In the genomic region with DNA sequence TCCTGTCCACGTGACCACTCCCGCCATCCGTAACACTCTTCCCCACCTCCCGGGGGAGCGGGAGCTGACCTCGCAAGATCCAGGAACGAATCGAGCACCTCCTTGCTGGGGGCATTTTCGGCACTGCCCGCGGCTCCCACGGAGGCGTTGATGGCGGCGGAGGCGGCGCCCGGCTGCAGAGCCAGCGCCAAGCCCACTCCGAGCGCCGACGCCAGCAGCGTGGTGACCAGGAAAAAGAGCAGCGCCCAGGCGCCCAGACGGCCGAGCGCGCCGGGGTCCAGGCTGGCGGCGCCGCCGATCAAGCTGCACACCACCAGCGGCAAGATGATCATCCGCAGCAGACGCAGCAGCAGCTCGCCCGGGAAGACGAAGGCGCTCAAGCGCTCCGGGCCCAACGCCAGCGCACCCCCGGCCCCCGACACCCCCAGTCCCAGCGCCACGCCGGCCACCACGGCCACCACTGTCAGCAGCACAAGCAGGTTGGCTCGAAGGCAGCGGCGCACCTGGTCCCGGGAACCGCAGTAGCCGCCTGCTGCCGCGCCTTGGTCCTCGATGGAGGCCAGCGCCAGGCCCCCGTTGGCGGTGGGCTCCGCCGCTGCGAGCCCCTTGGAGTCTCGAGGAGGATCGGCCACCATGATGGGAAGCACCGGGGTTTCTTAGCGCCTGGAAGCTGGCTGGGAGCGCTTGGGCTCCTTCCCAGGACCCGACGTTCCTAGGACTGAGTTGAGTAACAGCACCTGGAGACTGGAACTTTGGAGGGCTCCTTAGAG, we compare ENCODE assay signal across 1 cellular context.
TF ChIP-seq lines count a peak whose summit lies in the region.

No MANE protein-coding gene starts in this region.

TF ChIP-seq in GM12878, 131 proteins besides CTCF, POLR2A, EP300 and RAD21 (continues in another document):
- TF ChIP-seq IKZF1 (conservative IDR thresholded peaks at IDR 0.05) (no peak), KLF5 (IDR thresholded peaks at IDR 0.05; ENCODE audit: partially characterized antibody) (no peak), KAT2A (conservative IDR thresholded peaks at IDR 0.05; ENCODE audit: control insufficient read depth, low read depth, low read length) (no peak), MEF2A (IDR thresholded peaks at IDR 0.05; ENCODE audit: insufficient read depth, low read depth, low read length) (no peak), ASH2L (IDR thresholded peaks at IDR 0.05; ENCODE audit: borderline replicate concordance, low read depth) (no peak), HDAC2 (IDR thresholded peaks at IDR 0.05) (no peak), TCF7 (IDR thresholded peaks at IDR 0.05; ENCODE audit: borderline replicate concordance) (no peak), WRNIP1 (IDR thresholded peaks at IDR 0.05; ENCODE audit: borderline replicate concordance, low read depth, low read length) (no peak), SIX5 (IDR thresholded peaks at IDR 0.05; ENCODE audit: low read depth, low read length, severe bottlenecking) (no peak), CHD1 (IDR thresholded peaks at IDR 0.05; ENCODE audit: low read depth, low read length) (0 out of 2 replicates have a peak, but pooled peaks have one; percentile 58), TBL1XR1 (IDR thresholded peaks at IDR 0.05; ENCODE audit: low read depth, low read length) (no peak), HCFC1 (IDR thresholded peaks at IDR 0.05; ENCODE audit: low read length) (no peak), NFXL1 (IDR thresholded peaks at IDR 0.05; ENCODE audit: borderline replicate concordance) (no peak), RAD51 (IDR thresholded peaks at IDR 0.05) (no peak), ZNF217 (IDR thresholded peaks at IDR 0.05) (no peak), STAT3 (IDR thresholded peaks at IDR 0.05; ENCODE audit: low read depth, low read length) (no peak), ZBTB4 (CRISPR knock-in tag; IDR thresholded peaks at IDR 0.05) (no peak), SUPT20H (IDR thresholded peaks at IDR 0.05; ENCODE audit: borderline replicate concordance, control insufficient read depth, low read depth, low read length) (no peak), ATF7 (IDR thresholded peaks at IDR 0.05; ENCODE audit: low read depth) (no peak), RELB (IDR thresholded peaks at IDR 0.05; ENCODE audit: low read depth) (no peak), MXI1 (IDR thresholded peaks at IDR 0.05; ENCODE audit: low read depth, low read length) (peak; percentile 34; the same call in 1 of the 2 replicates), ZNF207 (IDR thresholded peaks at IDR 0.05; ENCODE audit: borderline replicate concordance) (no peak), POLR2AphosphoS5 (IDR thresholded peaks at IDR 0.05; ENCODE audit: low read length) (no peak), POLR2AphosphoS2 (IDR thresholded peaks at IDR 0.05; ENCODE audit: low read depth, low read length) (no peak), KDM1A (IDR thresholded peaks at IDR 0.05; ENCODE audit: borderline replicate concordance) (no peak), SUZ12 (IDR thresholded peaks at IDR 0.05; ENCODE audit: unreplicated experiment) (no peak), YY1 (IDR thresholded peaks at IDR 0.05; ENCODE audit: low read depth, low read length) (peak; percentile 74), BHLHE40 (IDR thresholded peaks at IDR 0.05; ENCODE audit: borderline replicate concordance in 1 of 2, low read depth in 2 of 2, low read length in 1 of 2) (peak in 1 of 2 experiments; percentile 35; a peak in 1 of 4 replicates), ZBTB11 (CRISPR knock-in tag; IDR thresholded peaks at IDR 0.05) (no peak), NR2C1 (IDR thresholded peaks at IDR 0.05) (no peak), PML (IDR thresholded peaks at IDR 0.05; ENCODE audit: low read length) (no peak), HDGF (IDR thresholded peaks at IDR 0.05) (no peak), SREBF2 (IDR thresholded peaks at IDR 0.05; ENCODE audit: low read length) (no peak), MEF2B (IDR thresholded peaks at IDR 0.05; ENCODE audit: partially characterized antibody, poor library complexity, severe bottlenecking) (no peak), ZZZ3 (IDR thresholded peaks at IDR 0.05; ENCODE audit: control insufficient read depth, insufficient read length, low read depth) (no peak), TCF3 (IDR thresholded peaks at IDR 0.05; ENCODE audit: borderline replicate concordance, insufficient read depth, low read depth, low read length) (no peak), CREM (IDR thresholded peaks at IDR 0.05; ENCODE audit: low read depth) (no peak), PAX5 (IDR thresholded peaks at IDR 0.05; ENCODE audit: borderline replicate concordance, low read depth, low read length) (no peak), ZNF274 (IDR thresholded peaks at IDR 0.05; ENCODE audit: insufficient read depth, insufficient read length) (no peak), MYB (IDR thresholded peaks at IDR 0.05; ENCODE audit: borderline replicate concordance, low read depth, low read length) (no peak), STAT1 (conservative IDR thresholded peaks at IDR 0.05) (no peak), DPF2 (IDR thresholded peaks at IDR 0.05) (no peak), NFYA (IDR thresholded peaks at IDR 0.05; ENCODE audit: borderline replicate concordance, low read depth, low read length) (no peak)
- TF ChIP-seq, protein P1, sequence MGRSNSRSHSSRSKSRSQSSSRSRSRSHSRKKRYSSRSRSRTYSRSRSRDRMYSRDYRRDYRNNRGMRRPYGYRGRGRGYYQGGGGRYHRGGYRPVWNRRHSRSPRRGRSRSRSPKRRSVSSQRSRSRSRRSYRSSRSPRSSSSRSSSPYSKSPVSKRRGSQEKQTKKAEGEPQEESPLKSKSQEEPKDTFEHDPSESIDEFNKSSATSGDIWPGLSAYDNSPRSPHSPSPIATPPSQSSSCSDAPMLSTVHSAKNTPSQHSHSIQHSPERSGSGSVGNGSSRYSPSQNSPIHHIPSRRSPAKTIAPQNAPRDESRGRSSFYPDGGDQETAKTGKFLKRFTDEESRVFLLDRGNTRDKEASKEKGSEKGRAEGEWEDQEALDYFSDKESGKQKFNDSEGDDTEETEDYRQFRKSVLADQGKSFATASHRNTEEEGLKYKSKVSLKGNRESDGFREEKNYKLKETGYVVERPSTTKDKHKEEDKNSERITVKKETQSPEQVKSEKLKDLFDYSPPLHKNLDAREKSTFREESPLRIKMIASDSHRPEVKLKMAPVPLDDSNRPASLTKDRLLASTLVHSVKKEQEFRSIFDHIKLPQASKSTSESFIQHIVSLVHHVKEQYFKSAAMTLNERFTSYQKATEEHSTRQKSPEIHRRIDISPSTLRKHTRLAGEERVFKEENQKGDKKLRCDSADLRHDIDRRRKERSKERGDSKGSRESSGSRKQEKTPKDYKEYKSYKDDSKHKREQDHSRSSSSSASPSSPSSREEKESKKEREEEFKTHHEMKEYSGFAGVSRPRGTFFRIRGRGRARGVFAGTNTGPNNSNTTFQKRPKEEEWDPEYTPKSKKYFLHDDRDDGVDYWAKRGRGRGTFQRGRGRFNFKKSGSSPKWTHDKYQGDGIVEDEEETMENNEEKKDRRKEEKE (IDR thresholded peaks at IDR 0.05): no peak
- TF ChIP-seq, protein P2, sequence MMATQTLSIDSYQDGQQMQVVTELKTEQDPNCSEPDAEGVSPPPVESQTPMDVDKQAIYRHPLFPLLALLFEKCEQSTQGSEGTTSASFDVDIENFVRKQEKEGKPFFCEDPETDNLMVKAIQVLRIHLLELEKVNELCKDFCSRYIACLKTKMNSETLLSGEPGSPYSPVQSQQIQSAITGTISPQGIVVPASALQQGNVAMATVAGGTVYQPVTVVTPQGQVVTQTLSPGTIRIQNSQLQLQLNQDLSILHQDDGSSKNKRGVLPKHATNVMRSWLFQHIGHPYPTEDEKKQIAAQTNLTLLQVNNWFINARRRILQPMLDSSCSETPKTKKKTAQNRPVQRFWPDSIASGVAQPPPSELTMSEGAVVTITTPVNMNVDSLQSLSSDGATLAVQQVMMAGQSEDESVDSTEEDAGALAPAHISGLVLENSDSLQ (IDR thresholded peaks at IDR 0.05): no peak
- TF ChIP-seq, protein P3, sequence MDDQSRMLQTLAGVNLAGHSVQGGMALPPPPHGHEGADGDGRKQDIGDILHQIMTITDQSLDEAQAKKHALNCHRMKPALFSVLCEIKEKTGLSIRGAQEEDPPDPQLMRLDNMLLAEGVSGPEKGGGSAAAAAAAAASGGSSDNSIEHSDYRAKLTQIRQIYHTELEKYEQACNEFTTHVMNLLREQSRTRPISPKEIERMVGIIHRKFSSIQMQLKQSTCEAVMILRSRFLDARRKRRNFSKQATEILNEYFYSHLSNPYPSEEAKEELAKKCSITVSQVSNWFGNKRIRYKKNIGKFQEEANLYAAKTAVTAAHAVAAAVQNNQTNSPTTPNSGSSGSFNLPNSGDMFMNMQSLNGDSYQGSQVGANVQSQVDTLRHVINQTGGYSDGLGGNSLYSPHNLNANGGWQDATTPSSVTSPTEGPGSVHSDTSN (IDR thresholded peaks at IDR 0.05; ENCODE audit: insufficient replicate concordance, low read depth, low read length): no peak
- TF ChIP-seq, protein P4, sequence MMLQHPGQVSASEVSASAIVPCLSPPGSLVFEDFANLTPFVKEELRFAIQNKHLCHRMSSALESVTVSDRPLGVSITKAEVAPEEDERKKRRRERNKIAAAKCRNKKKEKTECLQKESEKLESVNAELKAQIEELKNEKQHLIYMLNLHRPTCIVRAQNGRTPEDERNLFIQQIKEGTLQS (IDR thresholded peaks at IDR 0.05; ENCODE audit: borderline replicate concordance, extremely low read depth, low read depth, low read length): no peak
- TF ChIP-seq, protein P5, sequence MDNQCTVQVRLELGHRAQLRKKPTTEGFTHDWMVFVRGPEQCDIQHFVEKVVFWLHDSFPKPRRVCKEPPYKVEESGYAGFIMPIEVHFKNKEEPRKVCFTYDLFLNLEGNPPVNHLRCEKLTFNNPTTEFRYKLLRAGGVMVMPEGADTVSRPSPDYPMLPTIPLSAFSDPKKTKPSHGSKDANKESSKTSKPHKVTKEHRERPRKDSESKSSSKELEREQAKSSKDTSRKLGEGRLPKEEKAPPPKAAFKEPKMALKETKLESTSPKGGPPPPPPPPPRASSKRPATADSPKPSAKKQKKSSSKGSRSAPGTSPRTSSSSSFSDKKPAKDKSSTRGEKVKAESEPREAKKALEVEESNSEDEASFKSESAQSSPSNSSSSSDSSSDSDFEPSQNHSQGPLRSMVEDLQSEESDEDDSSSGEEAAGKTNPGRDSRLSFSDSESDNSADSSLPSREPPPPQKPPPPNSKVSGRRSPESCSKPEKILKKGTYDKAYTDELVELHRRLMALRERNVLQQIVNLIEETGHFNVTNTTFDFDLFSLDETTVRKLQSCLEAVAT (IDR thresholded peaks at IDR 0.05): no peak
